Comparison of ENCODE assay signal across 21 cellular contexts in genomic region chr20:34993941-34994508, GRCh38. TPM values are rescaled to one million over a fixed set of nuclear protein-coding genes. Genes with fewer than 3 reads are reported as not detected.
DNase-seq lines count a peak whose midpoint lies in the region; ATAC-seq and TF ChIP-seq lines count a peak whose summit lies in the region.
"Had no signal": no experiment of that assay in that cellular context is flagged by ENCODE, and none has a peak within 500 bp of the region (broad histone marks: within the 10 kb centered on the region; RNA-seq: fewer than 3 reads in every experiment).

No MANE protein-coding gene starts in this region.

- no peak for TF ChIP-seq POLR2A in heart left ventricle (IDR thresholded peaks at IDR 0.05)

- H2BK5ac ChIP-seq in neuronal stem cell (ENCODE audit: low read length): peak overlapping the region; percentile 87

- H3K4me3 ChIP-seq in right atrium auricular region (no peak overlapping the region), heart left ventricle (no peak overlapping the region), neuronal stem cell (ENCODE audit: low read length in 2 of 2) (no peak overlapping the region)
- H3K4me3 ChIP-seq: BLaER1, SJCRH30 had no signal

- TF ChIP-seq CTCF in right atrium auricular region (IDR thresholded peaks at IDR 0.05) (no peak), heart left ventricle (IDR thresholded peaks at IDR 0.05) (no peak)

- H3K27me3 ChIP-seq in right atrium auricular region (no peaks in the 10 kb centered on the region), heart left ventricle (no peaks in the 10 kb centered on the region), neuronal stem cell (ENCODE audit: control insufficient read depth in 3 of 3, insufficient read depth in 3 of 3, low read depth in 1 of 3, low read length in 3 of 3) (no peaks in the 10 kb centered on the region)
- H3K27me3 ChIP-seq: BLaER1, SJCRH30 had no signal

- no peak overlapping the region for H3K14ac ChIP-seq in neuronal stem cell (ENCODE audit: low read length)

- no peak overlapping the region for H2AK5ac ChIP-seq in neuronal stem cell (ENCODE audit: low read depth, low read length)

- intact Hi-C loops in Right ventricle myocardium inferior (cut with DNase I) (no loop called here), heart left ventricle (cut with DNase I) (no loop called here)

- H3K36me3 ChIP-seq in right atrium auricular region: peaks cover 92% of the 10 kb centered on the region
- H3K36me3 ChIP-seq in heart left ventricle: peaks cover 2 to 100% (median 93%) of the 10 kb centered on the region in 9 donors
- H3K36me3 ChIP-seq in neuronal stem cell (replicated peaks in 1 of 2; ENCODE audit: control insufficient read depth in 2 of 2, insufficient read depth in 2 of 2, low read length in 2 of 2): peaks cover 39 to 57% of the 10 kb centered on the region in 2 donors

- no peak overlapping the region for H4K91ac ChIP-seq in neuronal stem cell (ENCODE audit: low read depth, low read length, poor library complexity)

- no peaks in the 10 kb centered on the region for H3K9me3 ChIP-seq in right atrium auricular region
- H3K9me3 ChIP-seq in heart left ventricle: no peaks in the 10 kb centered on the region
- H3K9me3 ChIP-seq in neuronal stem cell (replicated peaks in 1 of 2; ENCODE audit: control insufficient read depth in 2 of 2, insufficient read depth in 1 of 2, low read depth in 1 of 2, low read length in 2 of 2): peaks cover 0 to 2% of the 10 kb centered on the region in 2 donors
- H3K9me3 ChIP-seq: BLaER1, SJCRH30 had no signal

- H2BK15ac ChIP-seq in neuronal stem cell (ENCODE audit: low read length): no peak overlapping the region

- H3K4me2 ChIP-seq in neuronal stem cell (ENCODE audit: insufficient read depth, low read length, poor library complexity, severe bottlenecking): no peak overlapping the region
- H3K4me2 ChIP-seq: BLaER1 had no signal

- no peak overlapping the region for H2BK120ac ChIP-seq in neuronal stem cell (ENCODE audit: low read depth, low read length)

- ATAC-seq in Right ventricle myocardium inferior (no peak), heart left ventricle (peak in 2 of 4 donors; percentile 38 to 47), HG02884 (IDR thresholded peaks at IDR 0.05; ENCODE audit: unreplicated experiment) (no peak)
- ATAC-seq: Panc1, SK-N-SH treated with all-trans-retinoic acid at 6 μM for 48 hours had no signal

- H3K27ac ChIP-seq in right atrium auricular region: peak overlapping the region in 1 of 2 donors; percentile 37
- peak overlapping the region in 9 of 12 donors; percentile 8 to 65 (median 32) for H3K27ac ChIP-seq in heart left ventricle
- no peak overlapping the region for H3K27ac ChIP-seq in neuronal stem cell (replicated peaks; ENCODE audit: low read length)
- peak overlapping the region; percentile 49 for H3K27ac ChIP-seq in substantia nigra (ENCODE audit: low read depth, low read length, poor library complexity, severe bottlenecking)
- H3K27ac ChIP-seq: BLaER1, SJCRH30 had no signal

- H3K4me1 ChIP-seq in right atrium auricular region: peaks cover 0 to 5% of the 10 kb centered on the region in 2 donors
- H3K4me1 ChIP-seq in heart left ventricle: peaks cover 0 to 45% (median 1%) of the 10 kb centered on the region in 12 donors
- peaks cover 0 to 4% of the 10 kb centered on the region in 2 donors for H3K4me1 ChIP-seq in neuronal stem cell (ENCODE audit: control insufficient read depth in 2 of 2, insufficient read depth in 1 of 2, low read depth in 1 of 2, low read length in 2 of 2)
- H3K4me1 ChIP-seq: BLaER1 had no signal

- no peak overlapping the region for H3K9ac ChIP-seq in neuronal stem cell (ENCODE audit: low read depth, low read length, poor library complexity)
- H3K9ac ChIP-seq: BLaER1 had no signal

- no peak overlapping the region for H2AFZ ChIP-seq in neuronal stem cell (ENCODE audit: low read length)

- WGBS in heart left ventricle, 4 donors: 44 to 80% (median 71%) methylated on average over 5 to 22 of the region's 22 CpGs
- no CpG with 5 or more reads among the region's 22 CpGs for WGBS in neuronal stem cell (ENCODE audit: extremely low coverage in 2 of 2, insufficient read length in 2 of 2, insufficient replicate concordance in 1 of 2), 2 donors

- no peak overlapping the region for H3K18ac ChIP-seq in neuronal stem cell (ENCODE audit: low read length)

- no peak overlapping the region for H4K8ac ChIP-seq in neuronal stem cell (ENCODE audit: low read depth, low read length)

- DNase-seq in Right ventricle myocardium inferior (ENCODE audit: missing footprints) (peak; percentile 35), right atrium auricular region (ENCODE audit: low spot score) (no peak), heart left ventricle (peak in 2 of 5 donors; percentile 57 to 71), neuronal stem cell (ENCODE audit: low spot score) (no peak), substantia nigra (lab: John Stamatoyannopoulos, UW) (no peak), SIG-M5 treated with dmso at 0.1 percent for 504 hours (lab: John Stamatoyannopoulos, UW; ENCODE audit: unreplicated experiment) (no peak)
- DNase-seq: CD4-positive, CD25-positive, alpha-beta regulatory T cell; KG1; MM.1S; NCI-H1417; NCI-H1694; NCI-H2029 treated with DMSO at 0.1 percent for 48 hours; NCI-H2227 treated with DMSO at 0.1 percent for 48 hours; NCI-H526 treated with DMSO at 0.1 percent for 48 hours; SJCRH30 had no signal

- H3K4ac ChIP-seq in neuronal stem cell (ENCODE audit: low read length): no peak overlapping the region

- H2BK12ac ChIP-seq in neuronal stem cell (ENCODE audit: low read length): no peak overlapping the region

- peak overlapping the region; percentile 73 for H3K23ac ChIP-seq in neuronal stem cell (ENCODE audit: low read depth, low read length, poor library complexity)

- H3K79me1 ChIP-seq in neuronal stem cell (ENCODE audit: low read depth, low read length): peaks cover 7% of the 10 kb centered on the region

RNA-seq across cellular contexts. Expression of gene MYH7B, which starts 38.4 kb away (rescaled TPM):
- total RNA-seq in Right ventricle myocardium inferior (230 TPM), right atrium auricular region (10 to 100 TPM; 24.4 to 34.9 TPM), heart left ventricle (100 to 1,000 TPM in 7 of 9 donors, 10 to 100 TPM in 2; 50.7 to 306 (median 144) TPM)
- 100 to 1,000 TPM in 1 of 2 donors, 10 to 100 TPM in 1; 12.8 to 448 TPM for polyA plus RNA-seq in heart left ventricle
- 0.35 TPM for polyA plus RNA-seq in neuronal stem cell (2013, experiment 1 of 2)
- 0.42 TPM for polyA plus RNA-seq in neuronal stem cell (2013, experiment 2 of 2)
- total RNA-seq: A172, HT1080 had no signal

RNA-seq across cellular contexts. Expression of gene GSS, which starts 38.4 kb away (rescaled TPM):
- total RNA-seq in Right ventricle myocardium inferior: 17.6 TPM
- total RNA-seq in right atrium auricular region: 10 to 100 TPM; 23.0 to 38.3 TPM
- total RNA-seq in heart left ventricle: 10 to 100 TPM; 17.8 to 38.1 (median 26.8) TPM
- polyA plus RNA-seq in heart left ventricle: 10 to 100 TPM; 32.3 to 38.7 TPM
- polyA plus RNA-seq in neuronal stem cell (2013, experiment 1 of 2): 37.0 TPM
- 37.4 TPM for polyA plus RNA-seq in neuronal stem cell (2013, experiment 2 of 2)
